Comparison of ENCODE assay signal across 8 cellular contexts in genomic region chr15:98547741-98548166, GRCh38.
DNase-seq lines count a peak whose midpoint lies in the region; ATAC-seq and TF ChIP-seq lines count a peak whose summit lies in the region.

No MANE protein-coding gene starts in this region.

- H3K9me2 ChIP-seq in hepatocyte (replicated peaks; ENCODE audit: insufficient read depth): no peaks in the 10 kb centered on the region

- H3K36me3 Mint-ChIP-seq in H9 (ENCODE audit: insufficient read depth in 1 of 3, low read depth in 3 of 3): peaks cover 0 to 6% (median 0%) of the 10 kb centered on the region in 3 experiments; a peak in 4 of 7 replicates
- no peaks in the 10 kb centered on the region for H3K36me3 Mint-ChIP-seq in activated naive CD8-positive, alpha-beta T cell treated with anti-CD3 and anti-CD28 coated beads for 36 hours

- TF ChIP-seq POLR2A in sigmoid colon (IDR thresholded peaks at IDR 0.05): no peak

- H3K4me1 ChIP-seq in H9 (ENCODE audit: insufficient read depth, low read length) (peaks cover 9% of the 10 kb centered on the region; the same call in 1 of the 2 replicates), hepatocyte (ENCODE audit: insufficient read depth) (peaks cover 3% of the 10 kb centered on the region), sigmoid colon (peaks cover 0 to 27% (median 16%) of the 10 kb centered on the region in 4 donors)

- H3K27me3 Mint-ChIP-seq in H9 (ENCODE audit: low read depth): peaks cover 40% of the 10 kb centered on the region
- H3K27me3 Mint-ChIP-seq in activated naive CD8-positive, alpha-beta T cell treated with anti-CD3 and anti-CD28 coated beads for 36 hours: peaks cover 49% of the 10 kb centered on the region

- H2BK12ac ChIP-seq in H9 (ENCODE audit: insufficient read length, low read depth, low read length): no peak overlapping the region

- DNase-seq in H9 (peak; percentile 48), hepatocyte (ENCODE audit: low spot score) (peak; percentile 15), sigmoid colon (peak; percentile 78), NCI-H526 (lab: John Stamatoyannopoulos, UW) (no peak), SW480 (ENCODE audit: low spot score) (no peak)
- no peak for DNase-seq in activated naive CD8-positive, alpha-beta T cell treated with anti-CD3 and anti-CD28 coated beads for 36 hours
- no peak for DNase-seq in stimulated activated CD8-positive, alpha-beta memory T cell treated with anti-CD3 and anti-CD28 coated beads, Interleukin-4, amount 100 ng/mL, for 48 hours

- H3K4me3 ChIP-seq in hepatocyte (peak overlapping the region; percentile 62), sigmoid colon (peak overlapping the region; percentile 39 to 60 (median 54))

- H4K5ac ChIP-seq in H9 (ENCODE audit: insufficient read length, low read depth, low read length): no peak overlapping the region

- H3K9me3 ChIP-seq in H9 (ENCODE audit: control insufficient read depth, low read depth, low read length) (no peaks in the 10 kb centered on the region), hepatocyte (ENCODE audit: low read depth) (no peaks in the 10 kb centered on the region), sigmoid colon (no peaks in the 10 kb centered on the region)

- peaks cover 4 to 5% of the 10 kb centered on the region in 2 experiments; a peak in 3 of 5 replicates for H3K9me3 Mint-ChIP-seq in H9
- peaks cover 3% of the 10 kb centered on the region for H3K9me3 Mint-ChIP-seq in activated naive CD8-positive, alpha-beta T cell treated with anti-CD3 and anti-CD28 coated beads for 36 hours

- ATAC-seq in GM18517 (IDR thresholded peaks at IDR 0.05; ENCODE audit: unreplicated experiment): no peak

- H3K36me3 ChIP-seq in hepatocyte (replicated peaks; ENCODE audit: insufficient read depth, low read depth) (no peaks in the 10 kb centered on the region), sigmoid colon (no peaks in the 10 kb centered on the region)

- no peak overlapping the region for H4K8ac ChIP-seq in H9 (replicated peaks; ENCODE audit: insufficient read length, low read depth, low read length)

- H3K4ac ChIP-seq in H9 (ENCODE audit: low read depth, low read length): no peak overlapping the region

- H3K4me2 ChIP-seq in H9 (ENCODE audit: insufficient read depth, insufficient read length, low read length) (peak overlapping the region; percentile 93), hepatocyte (peak overlapping the region; percentile 90)

- H3K27ac Mint-ChIP-seq in H9: peak overlapping the region in 1 of 3 experiments; percentile 25; a peak in 2 of 7 replicates
- H3K27ac Mint-ChIP-seq in activated naive CD8-positive, alpha-beta T cell treated with anti-CD3 and anti-CD28 coated beads for 36 hours: peak overlapping the region; percentile 81

- TF ChIP-seq EP300 in sigmoid colon (IDR thresholded peaks at IDR 0.05): no peak

- intact Hi-C loops in sigmoid colon (cut with DNase I): loop anchor here (1.0 to 2.0 kb wide), 2 partner anchors 49 to 306 kb away; no protein-coding TSS in a partner anchor

- H2BK120ac ChIP-seq in H9 (ENCODE audit: low read depth, low read length, poor library complexity, severe bottlenecking): no peak overlapping the region

- no peak for TF ChIP-seq CTCF in H9 (conservative IDR thresholded peaks at IDR 0.05)
- TF ChIP-seq CTCF in hepatocyte (IDR thresholded peaks at IDR 0.05; ENCODE audit: poor library complexity): no peak
- TF ChIP-seq CTCF in sigmoid colon (IDR thresholded peaks at IDR 0.05): no peak

- H3K9ac ChIP-seq in H9 (ENCODE audit: extremely low read depth, insufficient read length, low read length): peak overlapping the region; percentile 15

- H2BK5ac ChIP-seq in H9 (ENCODE audit: insufficient read length, low read length): no peak overlapping the region

- H4K91ac ChIP-seq in H9 (ENCODE audit: insufficient read length, low read depth, low read length): no peak overlapping the region

- peaks cover 22 to 35% of the 10 kb centered on the region in 2 experiments for H3K4me1 Mint-ChIP-seq in H9
- H3K4me1 Mint-ChIP-seq in activated naive CD8-positive, alpha-beta T cell treated with anti-CD3 and anti-CD28 coated beads for 36 hours: peaks cover 13% of the 10 kb centered on the region

- H2BK15ac ChIP-seq in H9 (ENCODE audit: low read depth, low read length): no peak overlapping the region

- H3K27me3 ChIP-seq in H9 (ENCODE audit: insufficient read depth, low read length): no peaks in the 10 kb centered on the region; the same call in 1 of the 2 replicates
- H3K27me3 ChIP-seq in hepatocyte: peaks cover 38% of the 10 kb centered on the region
- H3K27me3 ChIP-seq in sigmoid colon: no peaks in the 10 kb centered on the region

- H3K79me1 ChIP-seq in H9 (ENCODE audit: insufficient read depth, low read depth, low read length, poor library complexity, severe bottlenecking): no peaks in the 10 kb centered on the region

- no peak overlapping the region for H3K56ac ChIP-seq in H9 (ENCODE audit: insufficient read length, low read depth, low read length)

- H3K79me2 ChIP-seq in H9 (ENCODE audit: insufficient read depth, low read length) (no peaks in the 10 kb centered on the region), hepatocyte (no peaks in the 10 kb centered on the region)

- WGBS in H9 (ENCODE audit: extremely low coverage, insufficient read length, low lambda C conversion rate): no CpG with 5 or more reads among the region's 21 CpGs
- 2% methylated on average over 21 of the region's 21 CpGs for WGBS in hepatocyte (ENCODE audit: low lambda C conversion rate, missing lambda C conversion rate)
- WGBS in sigmoid colon, 2 donors: 2 to 3% methylated on average over 21 of the region's 21 CpGs

- H2BK20ac ChIP-seq in H9 (ENCODE audit: low read depth, low read length, poor library complexity, severe bottlenecking): no peak overlapping the region

- H3K23ac ChIP-seq in H9 (ENCODE audit: insufficient read length, low read depth, low read length): no peak overlapping the region

- H2AK5ac ChIP-seq in H9 (ENCODE audit: insufficient read length, low read length): no peak overlapping the region

- H4K20me1 ChIP-seq in H9 (ENCODE audit: control insufficient read depth, insufficient read depth, insufficient read length) (no peaks in the 10 kb centered on the region), hepatocyte (ENCODE audit: insufficient read depth, poor library complexity, severe bottlenecking) (no peaks in the 10 kb centered on the region)

- peaks cover 12% of the 10 kb centered on the region for H3K23me2 ChIP-seq in H9 (ENCODE audit: insufficient read length, low read depth, low read length, poor library complexity, severe bottlenecking)

- H3K4me3 Mint-ChIP-seq in H9: peak overlapping the region; percentile 73 to 91
- peak overlapping the region; percentile 85 for H3K4me3 Mint-ChIP-seq in activated naive CD8-positive, alpha-beta T cell treated with anti-CD3 and anti-CD28 coated beads for 36 hours

- H2AFZ ChIP-seq in H9 (ENCODE audit: low read length) (peak overlapping the region; percentile 74), hepatocyte (peak overlapping the region; percentile 80)

- H3K14ac ChIP-seq in H9 (ENCODE audit: insufficient read depth, low read length): no peak overlapping the region

- no peak overlapping the region for H3K18ac ChIP-seq in H9 (ENCODE audit: insufficient read length, low read depth, low read length)

- H3K27ac ChIP-seq in H9 (ENCODE audit: insufficient read length, low read depth, low read length): no peak overlapping the region
- H3K27ac ChIP-seq in hepatocyte: peak overlapping the region; percentile 91
- peak overlapping the region; percentile 86 to 94 (median 92) for H3K27ac ChIP-seq in sigmoid colon

- H3T11ph ChIP-seq in H9 (ENCODE audit: low read length): no peak overlapping the region

Comparison
In these comparisons a context has a peak if more than half of its experiments do, and no peak if none do; other contexts are left out.
1. DNase-seq: peak in H9 (single experiment), hepatocyte (single experiment) and sigmoid colon (single experiment); none in activated naive CD8-positive, alpha-beta T cell treated with anti-CD3 and anti-CD28 coated beads for 36 hours (single experiment), stimulated activated CD8-positive, alpha-beta memory T cell treated with anti-CD3 and anti-CD28 coated beads, Interleukin-4, amount 100 ng/mL, for 48 hours (single experiment), NCI-H526 (0 of 2) and SW480 (single experiment).